11 cellular contexts compared by ENCODE assay signal in the genomic region with DNA sequence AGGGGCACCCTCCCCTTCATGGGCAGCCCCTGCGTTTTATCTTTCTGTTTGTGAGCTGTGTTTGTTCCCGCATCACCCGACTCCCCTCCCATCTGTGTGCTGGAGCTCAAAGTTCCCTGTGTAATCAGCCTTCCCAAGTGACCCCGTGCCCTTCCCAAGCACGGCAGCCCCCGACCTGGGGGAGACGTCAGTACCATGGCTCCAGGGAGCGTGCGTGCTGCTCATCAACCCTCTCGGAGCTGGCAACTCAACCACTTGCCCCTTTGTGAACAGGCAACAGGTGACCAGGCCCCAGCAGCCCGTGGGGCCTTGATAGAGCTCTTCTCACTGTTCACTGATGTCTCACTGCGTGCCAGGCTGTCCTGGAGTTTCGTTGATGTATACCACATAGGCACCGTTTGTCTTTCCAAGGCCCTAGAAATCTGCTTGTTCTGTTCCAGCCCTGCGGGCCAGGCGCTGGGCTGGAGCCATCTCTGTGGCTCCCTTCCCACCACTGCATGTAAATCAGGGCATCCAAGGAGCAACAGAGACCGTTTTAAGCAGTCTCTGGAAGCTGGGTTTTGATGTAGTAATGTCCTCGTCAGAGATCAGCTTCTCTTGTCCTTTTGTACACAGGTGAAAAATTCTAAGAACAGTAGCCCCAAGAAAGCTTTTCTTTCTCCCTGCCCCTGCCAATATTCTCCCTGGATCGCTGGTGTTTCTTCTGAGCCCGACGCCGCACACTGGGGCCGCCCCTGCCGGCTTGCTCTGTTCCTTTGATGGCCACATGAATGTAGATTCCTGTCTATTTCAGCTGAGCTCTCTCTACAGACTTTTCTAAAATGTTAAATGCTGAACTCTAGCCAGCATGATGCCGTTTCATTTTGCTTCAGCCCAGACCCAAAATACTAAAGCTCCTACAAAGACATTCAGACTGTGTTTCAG.
DNase-seq lines count a peak whose midpoint lies in the region; ATAC-seq and TF ChIP-seq lines count a peak whose summit lies in the region.
"Had no signal": no experiment of that assay in that cellular context is flagged by ENCODE, and none has a peak within 500 bp of the region (broad histone marks: within the 10 kb centered on the region; RNA-seq: fewer than 3 reads in every experiment).

No MANE protein-coding gene starts in this region.

- TF ChIP-seq CTCF in AG10803 (conservative IDR thresholded peaks at IDR 0.05; ENCODE audit: low read length) (no peak), psoas muscle (IDR thresholded peaks at IDR 0.05) (no peak)

- H3K4me3 ChIP-seq in AG10803 (ENCODE audit: low read length) (peak overlapping the region; percentile 36), psoas muscle (peak overlapping the region; percentile 26)

- H3K27ac ChIP-seq in psoas muscle: no peak overlapping the region

- DNase-seq in AG10803 (ENCODE audit: low read depth) (peak; percentile 7), amygdala (lab: John Stamatoyannopoulos, UW) (peak in 32 of 56 donors; percentile 7 to 67 (median 29)), hypothalamus (lab: John Stamatoyannopoulos, UW) (peak in 28 of 51 donors; percentile 5 to 92 (median 26)), psoas muscle (no peak), NCI-H2107 treated with DMSO at 0.1 percent for 48 hours (lab: John Stamatoyannopoulos, UW; ENCODE audit: unreplicated experiment) (no peak), RKO (ENCODE audit: low spot score) (no peak)
- DNase-seq: activated gamma-delta T cell treated with Interleukin-2 at 50 U/mL for 16 hours; erythroblast; naive thymus-derived CD4-positive, alpha-beta T cell had no signal

- no peaks in the 10 kb centered on the region for H3K36me3 ChIP-seq in psoas muscle (ENCODE audit: insufficient read depth in 1 of 2, low read depth in 1 of 2)

- no peaks in the 10 kb centered on the region for H3K27me3 ChIP-seq in psoas muscle (ENCODE audit: insufficient read depth in 3 of 3, low read length in 2 of 3)

- intact Hi-C loops in psoas muscle (cut with DNase I): loop anchor here (10.0 kb wide), 2 partner anchors 55 to 235 kb away; no protein-coding TSS in a partner anchor

- no peaks in the 10 kb centered on the region for H3K9me3 ChIP-seq in psoas muscle

- peaks cover 7% of the 10 kb centered on the region for H3K4me1 ChIP-seq in psoas muscle

- ATAC-seq in psoas muscle (peak in 3 of 4 donors; percentile 25 to 58 (median 34)), GM18520 (IDR thresholded peaks at IDR 0.05; ENCODE audit: unreplicated experiment) (no peak), HG03432 (IDR thresholded peaks at IDR 0.05; ENCODE audit: unreplicated experiment) (no peak)
- ATAC-seq: naive thymus-derived CD4-positive, alpha-beta T cell had no signal

- WGBS in psoas muscle, 3 donors: 41 to 63% (median 44%) methylated on average over 25 of the region's 25 CpGs

Comparison
In these comparisons a context has a peak if more than half of its experiments do, and no peak if none do; other contexts are left out.
1. DNase-seq: peak in AG10803 (single experiment), amygdala (32 of 56) and hypothalamus (28 of 51); none in psoas muscle (0 of 2), NCI-H2107 treated with DMSO at 0.1 percent for 48 hours (single experiment) and RKO (single experiment).
2. ATAC-seq: peak in psoas muscle (3 of 4); none in GM18520 (single experiment) and HG03432 (single experiment).